1 cellular context compared by ENCODE assay signal in the genomic region with DNA sequence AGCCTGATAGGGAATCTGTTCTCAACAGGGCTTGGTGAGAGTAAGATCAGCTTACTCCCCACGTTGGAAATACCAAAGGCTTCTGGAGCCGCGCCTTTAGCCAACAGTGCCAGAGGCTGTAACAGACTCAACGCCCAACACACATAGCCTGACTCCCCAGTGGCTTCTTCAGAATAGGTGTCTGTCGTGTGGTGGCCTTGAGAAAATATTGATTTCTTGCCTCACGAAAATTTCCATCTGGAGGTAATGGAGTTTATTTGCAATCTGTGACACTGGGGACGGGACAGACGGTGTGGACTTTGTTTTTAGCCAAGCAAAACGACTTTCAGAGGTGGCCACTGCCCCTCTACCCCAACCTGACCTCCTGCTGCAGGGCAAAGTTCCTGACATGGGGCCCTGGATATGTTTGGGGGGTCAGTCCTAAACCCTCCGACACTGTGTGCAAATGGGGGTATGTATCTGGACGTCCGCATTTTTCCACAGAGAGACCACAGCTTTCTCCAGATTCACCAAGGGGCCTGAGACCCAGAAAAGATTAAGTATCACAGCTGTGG.
TF ChIP-seq lines count a peak whose summit lies in the region.

No MANE protein-coding gene starts in this region.

TF ChIP-seq in HepG2, 621 proteins besides CTCF, POLR2A, EP300 and RAD21 (continued from another document and continues in another):
- TF ChIP-seq, protein P1, sequence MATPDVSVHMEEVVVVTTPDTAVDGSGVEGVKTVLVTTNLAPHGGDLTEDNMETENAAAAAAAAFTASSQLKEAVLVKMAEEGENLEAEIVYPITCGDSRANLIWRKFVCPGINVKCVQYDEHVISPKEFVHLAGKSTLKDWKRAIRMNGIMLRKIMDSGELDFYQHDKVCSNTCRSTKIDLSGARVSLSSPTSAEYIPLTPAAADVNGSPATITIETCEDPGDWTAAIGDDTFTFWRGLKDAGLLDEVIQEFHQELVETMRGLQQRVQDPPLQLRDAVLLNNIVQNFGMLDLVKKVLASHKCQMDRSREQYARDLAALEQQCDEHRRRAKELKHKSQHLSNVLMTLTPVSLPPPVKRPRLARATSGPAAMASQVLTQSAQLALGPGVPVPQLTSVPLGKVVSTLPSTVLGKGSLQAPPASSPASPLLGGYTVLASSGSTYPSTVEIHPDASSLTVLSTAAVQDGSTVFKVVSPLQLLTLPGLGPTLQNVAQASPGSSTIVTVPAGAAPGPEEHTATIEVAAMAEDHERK (CRISPR knock-in tag; IDR thresholded peaks at IDR 0.05; ENCODE audit: low read depth) = no peak
- TF ChIP-seq ZMAT3 (CRISPR knock-in tag; conservative IDR thresholded peaks at IDR 0.05) (0 out of 2 replicates have a peak, but pooled peaks have one; percentile 45), ZNF510 (CRISPR knock-in tag; IDR thresholded peaks at IDR 0.05; ENCODE audit: low read depth) (no peak), BCLAF1 (IDR thresholded peaks at IDR 0.05) (no peak), MBNL3 (CRISPR knock-in tag; conservative IDR thresholded peaks at IDR 0.05) (no peak), SKI (IDR thresholded peaks at IDR 0.05; ENCODE audit: partially characterized antibody) (peak; percentile 60), LCORL (IDR thresholded peaks at IDR 0.05) (no peak), LCORL (CRISPR knock-in tag; IDR thresholded peaks at IDR 0.05) (peak; percentile 75), HDAC2 (CRISPR knock-in tag; IDR thresholded peaks at IDR 0.05) (peak; percentile 50; the same call in 1 of the 2 replicates), U2AF2 (IDR thresholded peaks at IDR 0.05; ENCODE audit: low read depth, low read length) (no peak), ZNF776 (CRISPR knock-in tag; IDR thresholded peaks at IDR 0.05) (0 out of 2 replicates have a peak, but pooled peaks have one; percentile 23), ZNF781 (CRISPR knock-in tag; IDR thresholded peaks at IDR 0.05; ENCODE audit: borderline replicate concordance, not compliant biosample characterization) (no peak), RFXANK (CRISPR knock-in tag; IDR thresholded peaks at IDR 0.05) (no peak), SP5 (CRISPR knock-in tag; IDR thresholded peaks at IDR 0.05; ENCODE audit: borderline replicate concordance, low read depth) (no peak), MEF2D (CRISPR knock-in tag; IDR thresholded peaks at IDR 0.05) (0 out of 2 replicates have a peak, but pooled peaks have one; percentile 12), ZNF746 (CRISPR knock-in tag; IDR thresholded peaks at IDR 0.05) (no peak), ZFP36L2 (CRISPR knock-in tag; IDR thresholded peaks at IDR 0.05) (no peak), TFDP2 (CRISPR knock-in tag; IDR thresholded peaks at IDR 0.05) (no peak), ZMYM4 (CRISPR knock-in tag; IDR thresholded peaks at IDR 0.05) (peak; percentile 76), XRCC5 (optimal IDR thresholded peaks at IDR 0.05; ENCODE audit: low read length) (no peak), HNF4G (IDR thresholded peaks at IDR 0.05; ENCODE audit: borderline replicate concordance, low read depth, low read length) (peak; percentile 43), HNF4G (CRISPR knock-in tag; IDR thresholded peaks at IDR 0.05; ENCODE audit: borderline replicate concordance, low read depth) (0 out of 2 replicates have a peak, but pooled peaks have one; percentile 25), TAF1 (CRISPR knock-in tag; IDR thresholded peaks at IDR 0.05) (no peak), BCL6 (CRISPR knock-in tag; IDR thresholded peaks at IDR 0.05) (peak; percentile 61; the same call in 1 of the 2 replicates), MZF1 (CRISPR knock-in tag; IDR thresholded peaks at IDR 0.05; ENCODE audit: borderline replicate concordance) (no peak), HOXA3 (CRISPR knock-in tag; IDR thresholded peaks at IDR 0.05) (peak; percentile 78)
- TF ChIP-seq, protein P2, sequence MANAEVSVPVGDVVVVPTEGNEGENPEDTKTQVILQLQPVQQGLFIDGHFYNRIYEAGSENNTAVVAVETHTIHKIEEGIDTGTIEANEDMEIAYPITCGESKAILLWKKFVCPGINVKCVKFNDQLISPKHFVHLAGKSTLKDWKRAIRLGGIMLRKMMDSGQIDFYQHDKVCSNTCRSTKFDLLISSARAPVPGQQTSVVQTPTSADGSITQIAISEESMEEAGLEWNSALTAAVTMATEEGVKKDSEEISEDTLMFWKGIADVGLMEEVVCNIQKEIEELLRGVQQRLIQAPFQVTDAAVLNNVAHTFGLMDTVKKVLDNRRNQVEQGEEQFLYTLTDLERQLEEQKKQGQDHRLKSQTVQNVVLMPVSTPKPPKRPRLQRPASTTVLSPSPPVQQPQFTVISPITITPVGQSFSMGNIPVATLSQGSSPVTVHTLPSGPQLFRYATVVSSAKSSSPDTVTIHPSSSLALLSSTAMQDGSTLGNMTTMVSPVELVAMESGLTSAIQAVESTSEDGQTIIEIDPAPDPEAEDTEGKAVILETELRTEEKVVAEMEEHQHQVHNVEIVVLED (CRISPR knock-in tag; IDR thresholded peaks at IDR 0.05; ENCODE audit: borderline replicate concordance) = peak; percentile 39; the same call in 1 of the 2 replicates
- TF ChIP-seq, protein P3, sequence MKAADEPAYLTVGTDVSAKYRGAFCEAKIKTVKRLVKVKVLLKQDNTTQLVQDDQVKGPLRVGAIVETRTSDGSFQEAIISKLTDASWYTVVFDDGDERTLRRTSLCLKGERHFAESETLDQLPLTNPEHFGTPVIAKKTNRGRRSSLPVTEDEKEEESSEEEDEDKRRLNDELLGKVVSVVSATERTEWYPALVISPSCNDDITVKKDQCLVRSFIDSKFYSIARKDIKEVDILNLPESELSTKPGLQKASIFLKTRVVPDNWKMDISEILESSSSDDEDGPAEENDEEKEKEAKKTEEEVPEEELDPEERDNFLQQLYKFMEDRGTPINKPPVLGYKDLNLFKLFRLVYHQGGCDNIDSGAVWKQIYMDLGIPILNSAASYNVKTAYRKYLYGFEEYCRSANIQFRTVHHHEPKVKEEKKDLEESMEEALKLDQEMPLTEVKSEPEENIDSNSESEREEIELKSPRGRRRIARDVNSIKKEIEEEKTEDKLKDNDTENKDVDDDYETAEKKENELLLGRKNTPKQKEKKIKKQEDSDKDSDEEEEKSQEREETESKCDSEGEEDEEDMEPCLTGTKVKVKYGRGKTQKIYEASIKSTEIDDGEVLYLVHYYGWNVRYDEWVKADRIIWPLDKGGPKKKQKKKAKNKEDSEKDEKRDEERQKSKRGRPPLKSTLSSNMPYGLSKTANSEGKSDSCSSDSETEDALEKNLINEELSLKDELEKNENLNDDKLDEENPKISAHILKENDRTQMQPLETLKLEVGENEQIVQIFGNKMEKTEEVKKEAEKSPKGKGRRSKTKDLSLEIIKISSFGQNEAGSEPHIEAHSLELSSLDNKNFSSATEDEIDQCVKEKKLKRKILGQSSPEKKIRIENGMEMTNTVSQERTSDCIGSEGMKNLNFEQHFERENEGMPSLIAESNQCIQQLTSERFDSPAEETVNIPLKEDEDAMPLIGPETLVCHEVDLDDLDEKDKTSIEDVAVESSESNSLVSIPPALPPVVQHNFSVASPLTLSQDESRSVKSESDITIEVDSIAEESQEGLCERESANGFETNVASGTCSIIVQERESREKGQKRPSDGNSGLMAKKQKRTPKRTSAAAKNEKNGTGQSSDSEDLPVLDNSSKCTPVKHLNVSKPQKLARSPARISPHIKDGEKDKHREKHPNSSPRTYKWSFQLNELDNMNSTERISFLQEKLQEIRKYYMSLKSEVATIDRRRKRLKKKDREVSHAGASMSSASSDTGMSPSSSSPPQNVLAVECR (CRISPR knock-in tag; IDR thresholded peaks at IDR 0.05; ENCODE audit: borderline replicate concordance) = peak; percentile 31; the same call in 1 of the 2 replicates
- TF ChIP-seq, protein P4, sequence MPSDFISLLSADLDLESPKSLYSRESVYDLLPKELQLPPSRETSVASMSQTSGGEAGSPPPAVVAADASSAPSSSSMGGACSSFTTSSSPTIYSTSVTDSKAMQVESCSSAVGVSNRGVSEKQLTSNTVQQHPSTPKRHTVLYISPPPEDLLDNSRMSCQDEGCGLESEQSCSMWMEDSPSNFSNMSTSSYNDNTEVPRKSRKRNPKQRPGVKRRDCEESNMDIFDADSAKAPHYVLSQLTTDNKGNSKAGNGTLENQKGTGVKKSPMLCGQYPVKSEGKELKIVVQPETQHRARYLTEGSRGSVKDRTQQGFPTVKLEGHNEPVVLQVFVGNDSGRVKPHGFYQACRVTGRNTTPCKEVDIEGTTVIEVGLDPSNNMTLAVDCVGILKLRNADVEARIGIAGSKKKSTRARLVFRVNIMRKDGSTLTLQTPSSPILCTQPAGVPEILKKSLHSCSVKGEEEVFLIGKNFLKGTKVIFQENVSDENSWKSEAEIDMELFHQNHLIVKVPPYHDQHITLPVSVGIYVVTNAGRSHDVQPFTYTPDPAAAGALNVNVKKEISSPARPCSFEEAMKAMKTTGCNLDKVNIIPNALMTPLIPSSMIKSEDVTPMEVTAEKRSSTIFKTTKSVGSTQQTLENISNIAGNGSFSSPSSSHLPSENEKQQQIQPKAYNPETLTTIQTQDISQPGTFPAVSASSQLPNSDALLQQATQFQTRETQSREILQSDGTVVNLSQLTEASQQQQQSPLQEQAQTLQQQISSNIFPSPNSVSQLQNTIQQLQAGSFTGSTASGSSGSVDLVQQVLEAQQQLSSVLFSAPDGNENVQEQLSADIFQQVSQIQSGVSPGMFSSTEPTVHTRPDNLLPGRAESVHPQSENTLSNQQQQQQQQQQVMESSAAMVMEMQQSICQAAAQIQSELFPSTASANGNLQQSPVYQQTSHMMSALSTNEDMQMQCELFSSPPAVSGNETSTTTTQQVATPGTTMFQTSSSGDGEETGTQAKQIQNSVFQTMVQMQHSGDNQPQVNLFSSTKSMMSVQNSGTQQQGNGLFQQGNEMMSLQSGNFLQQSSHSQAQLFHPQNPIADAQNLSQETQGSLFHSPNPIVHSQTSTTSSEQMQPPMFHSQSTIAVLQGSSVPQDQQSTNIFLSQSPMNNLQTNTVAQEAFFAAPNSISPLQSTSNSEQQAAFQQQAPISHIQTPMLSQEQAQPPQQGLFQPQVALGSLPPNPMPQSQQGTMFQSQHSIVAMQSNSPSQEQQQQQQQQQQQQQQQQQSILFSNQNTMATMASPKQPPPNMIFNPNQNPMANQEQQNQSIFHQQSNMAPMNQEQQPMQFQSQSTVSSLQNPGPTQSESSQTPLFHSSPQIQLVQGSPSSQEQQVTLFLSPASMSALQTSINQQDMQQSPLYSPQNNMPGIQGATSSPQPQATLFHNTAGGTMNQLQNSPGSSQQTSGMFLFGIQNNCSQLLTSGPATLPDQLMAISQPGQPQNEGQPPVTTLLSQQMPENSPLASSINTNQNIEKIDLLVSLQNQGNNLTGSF (CRISPR knock-in tag; IDR thresholded peaks at IDR 0.05) = no peak
- TF ChIP-seq, protein P5, sequence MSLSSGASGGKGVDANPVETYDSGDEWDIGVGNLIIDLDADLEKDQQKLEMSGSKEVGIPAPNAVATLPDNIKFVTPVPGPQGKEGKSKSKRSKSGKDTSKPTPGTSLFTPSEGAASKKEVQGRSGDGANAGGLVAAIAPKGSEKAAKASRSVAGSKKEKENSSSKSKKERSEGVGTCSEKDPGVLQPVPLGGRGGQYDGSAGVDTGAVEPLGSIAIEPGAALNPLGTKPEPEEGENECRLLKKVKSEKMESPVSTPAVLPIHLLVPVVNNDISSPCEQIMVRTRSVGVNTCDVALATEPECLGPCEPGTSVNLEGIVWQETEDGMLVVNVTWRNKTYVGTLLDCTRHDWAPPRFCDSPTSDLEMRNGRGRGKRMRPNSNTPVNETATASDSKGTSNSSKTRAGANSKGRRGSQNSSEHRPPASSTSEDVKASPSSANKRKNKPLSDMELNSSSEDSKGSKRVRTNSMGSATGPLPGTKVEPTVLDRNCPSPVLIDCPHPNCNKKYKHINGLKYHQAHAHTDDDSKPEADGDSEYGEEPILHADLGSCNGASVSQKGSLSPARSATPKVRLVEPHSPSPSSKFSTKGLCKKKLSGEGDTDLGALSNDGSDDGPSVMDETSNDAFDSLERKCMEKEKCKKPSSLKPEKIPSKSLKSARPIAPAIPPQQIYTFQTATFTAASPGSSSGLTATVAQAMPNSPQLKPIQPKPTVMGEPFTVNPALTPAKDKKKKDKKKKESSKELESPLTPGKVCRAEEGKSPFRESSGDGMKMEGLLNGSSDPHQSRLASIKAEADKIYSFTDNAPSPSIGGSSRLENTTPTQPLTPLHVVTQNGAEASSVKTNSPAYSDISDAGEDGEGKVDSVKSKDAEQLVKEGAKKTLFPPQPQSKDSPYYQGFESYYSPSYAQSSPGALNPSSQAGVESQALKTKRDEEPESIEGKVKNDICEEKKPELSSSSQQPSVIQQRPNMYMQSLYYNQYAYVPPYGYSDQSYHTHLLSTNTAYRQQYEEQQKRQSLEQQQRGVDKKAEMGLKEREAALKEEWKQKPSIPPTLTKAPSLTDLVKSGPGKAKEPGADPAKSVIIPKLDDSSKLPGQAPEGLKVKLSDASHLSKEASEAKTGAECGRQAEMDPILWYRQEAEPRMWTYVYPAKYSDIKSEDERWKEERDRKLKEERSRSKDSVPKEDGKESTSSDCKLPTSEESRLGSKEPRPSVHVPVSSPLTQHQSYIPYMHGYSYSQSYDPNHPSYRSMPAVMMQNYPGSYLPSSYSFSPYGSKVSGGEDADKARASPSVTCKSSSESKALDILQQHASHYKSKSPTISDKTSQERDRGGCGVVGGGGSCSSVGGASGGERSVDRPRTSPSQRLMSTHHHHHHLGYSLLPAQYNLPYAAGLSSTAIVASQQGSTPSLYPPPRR (CRISPR knock-in tag; IDR thresholded peaks at IDR 0.05; ENCODE audit: borderline replicate concordance) = no peak; the same call in 1 of the 2 replicates
